1 cellular context compared by ENCODE assay signal in the genomic region with DNA sequence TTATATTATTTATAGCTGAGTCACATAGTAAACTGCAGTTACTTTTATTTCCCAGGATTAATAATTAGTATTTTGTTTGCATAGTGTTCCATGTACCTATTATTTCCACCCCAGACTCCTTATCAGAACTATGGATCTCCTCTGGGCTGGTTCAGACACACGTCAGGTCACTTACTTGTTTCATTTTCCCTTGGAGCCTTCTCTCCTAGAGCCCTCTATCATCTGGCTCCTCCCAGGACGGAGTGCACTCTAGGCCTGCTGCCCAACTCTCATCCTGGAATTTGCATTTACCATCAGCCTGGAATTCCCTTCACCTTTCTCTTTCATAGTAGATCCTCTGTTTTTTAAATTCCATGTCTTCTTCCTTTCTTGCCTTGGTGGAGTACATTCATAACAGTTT.
TF ChIP-seq lines count a peak whose summit lies in the region.

No MANE protein-coding gene starts in this region.

TF ChIP-seq in HepG2, 621 proteins besides CTCF, POLR2A, EP300 and RAD21:
- TF ChIP-seq RARA (CRISPR knock-in tag; IDR thresholded peaks at IDR 0.05): no peak
